In the genomic region with DNA sequence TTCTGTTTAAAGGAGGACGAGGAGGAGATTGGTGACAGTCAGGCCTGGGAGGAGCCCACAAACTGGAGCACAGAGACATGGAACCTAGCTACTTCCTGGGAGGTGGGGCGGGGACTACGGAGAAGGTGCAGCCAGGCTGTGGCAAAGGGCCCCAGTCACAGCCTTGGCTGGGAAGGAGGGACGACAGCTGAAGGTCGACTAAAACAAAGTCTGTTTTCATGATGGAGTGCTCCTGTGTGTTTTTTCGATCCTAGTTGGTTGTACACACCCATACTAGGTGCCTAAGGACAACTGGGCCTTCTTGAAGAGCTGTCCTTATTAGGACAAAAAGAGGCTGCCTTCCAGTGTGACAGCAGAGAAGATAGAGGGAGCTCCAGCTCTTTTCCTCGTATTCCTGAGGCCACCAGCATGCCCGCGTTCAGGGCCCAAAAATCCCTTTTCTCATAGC, we compare ENCODE assay signal across 8 cellular contexts. TPM values are rescaled to one million over a fixed set of nuclear protein-coding genes. Genes with fewer than 3 reads are reported as not detected.
DNase-seq lines count a peak whose midpoint lies in the region; ATAC-seq and TF ChIP-seq lines count a peak whose summit lies in the region.

No MANE protein-coding gene starts in this region.

- no peak overlapping the region for H3K4me3 Mint-ChIP-seq in activated T-cell treated with anti-CD3 and anti-CD28 coated beads, Interleukin-2, amount 50 U/mL, for 24 hours
- H3K4me3 Mint-ChIP-seq in activated B cell treated with CpG ODN at 0.5 μM for 24 hours: peak overlapping the region; percentile 12

- no peaks in the 10 kb centered on the region for H3K9me3 ChIP-seq in tibial artery

- peaks cover 0 to 70% (median 32%) of the 10 kb centered on the region in 4 donors for H3K4me1 ChIP-seq in tibial artery

- H3K4me3 ChIP-seq in tibial artery: peak overlapping the region; percentile 87 to 99

- H3K4me1 Mint-ChIP-seq in activated T-cell treated with anti-CD3 and anti-CD28 coated beads, Interleukin-2, amount 50 U/mL, for 24 hours (ENCODE audit: low read depth): peaks cover 84% of the 10 kb centered on the region
- H3K4me1 Mint-ChIP-seq in activated B cell treated with CpG ODN at 0.5 μM for 24 hours: peaks cover 75% of the 10 kb centered on the region

- H3K27ac ChIP-seq in tibial artery: peak overlapping the region; percentile 99 to 100

- H3K27ac Mint-ChIP-seq in activated T-cell treated with anti-CD3 and anti-CD28 coated beads, Interleukin-2, amount 50 U/mL, for 24 hours: peak overlapping the region; percentile 67
- peak overlapping the region; percentile 24 for H3K27ac Mint-ChIP-seq in activated B cell treated with CpG ODN at 0.5 μM for 24 hours

- intact Hi-C loops in activated B cell treated with CpG ODN at 0.5 μM for 24 hours (cut with micrococcal nuclease) (no loop called here), tibial artery (cut with DNase I; ENCODE audit: low total_unique reads) (loop anchor here (5.0 kb wide), 1 partner anchor 36 kb away; no protein-coding TSS in a partner anchor)

- peaks cover 3% of the 10 kb centered on the region for H3K27me3 Mint-ChIP-seq in activated T-cell treated with anti-CD3 and anti-CD28 coated beads, Interleukin-2, amount 50 U/mL, for 24 hours
- H3K27me3 Mint-ChIP-seq in activated B cell treated with CpG ODN at 0.5 μM for 24 hours: peaks cover 5% of the 10 kb centered on the region

- no peaks in the 10 kb centered on the region for H3K9me3 Mint-ChIP-seq in activated T-cell treated with anti-CD3 and anti-CD28 coated beads, Interleukin-2, amount 50 U/mL, for 24 hours
- no peaks in the 10 kb centered on the region for H3K9me3 Mint-ChIP-seq in activated B cell treated with CpG ODN at 0.5 μM for 24 hours

- ATAC-seq in activated B cell treated with CpG ODN at 0.5 μM for 24 hours (ENCODE audit: low read depth): no peak
- ATAC-seq in HG03520 (IDR thresholded peaks at IDR 0.05; ENCODE audit: unreplicated experiment): no peak
- no peak for ATAC-seq in GM21360 (IDR thresholded peaks at IDR 0.05; ENCODE audit: unreplicated experiment)

- no peaks in the 10 kb centered on the region for H3K27me3 ChIP-seq in tibial artery

- CTCF ChIA-PET in activated B cell treated with CpG ODN at 0.5 μM for 24 hours (lab: Charles Lee): interaction anchor here (0.6 to 12.0 kb wide), 5 partner anchors 34 to 57 kb away, joined by 3 to 127 read pairs (median 5); a partner anchor contains a TSS

- H3K36me3 ChIP-seq in tibial artery: peaks cover 15 to 35% (median 21%) of the 10 kb centered on the region in 3 donors

- POLR2A ChIA-PET in activated B cell treated with CpG ODN at 0.5 μM for 24 hours (lab: Charles Lee): interaction anchor here (1.4 to 1.8 kb wide), 5 partner anchors 15 to 72 kb away, joined by 3 to 6 read pairs (median 5); a partner anchor contains a TSS

- TF ChIP-seq CTCF in activated B cell treated with CpG ODN at 0.5 μM for 24 hours (IDR thresholded peaks at IDR 0.05) (no peak), tibial artery (IDR thresholded peaks at IDR 0.05) (peak in 1 of 2 experiments; percentile 67)

- no peak for DNase-seq in activated T-cell treated with anti-CD3 and anti-CD28 coated beads, Interleukin-2, amount 50 U/mL, for 24 hours
- DNase-seq in activated T-cell treated with anti-CD3 and anti-CD28 coated beads, Interleukin-2, amount 50 U/mL, for 1 hour: no peak
- DNase-seq in activated B cell treated with CpG ODN at 0.5 μM for 24 hours (no peak), inferior parietal cortex (ENCODE audit: extremely low spot score) (peak; percentile 38), tibial artery (peak; percentile 34 to 74), LoVo (ENCODE audit: low spot score) (no peak)

- peaks cover 49% of the 10 kb centered on the region for H3K36me3 Mint-ChIP-seq in activated T-cell treated with anti-CD3 and anti-CD28 coated beads, Interleukin-2, amount 50 U/mL, for 24 hours (ENCODE audit: low read depth)
- peaks cover 33% of the 10 kb centered on the region for H3K36me3 Mint-ChIP-seq in activated B cell treated with CpG ODN at 0.5 μM for 24 hours (ENCODE audit: low read depth)

RNA-seq across cellular contexts. Expression of a gene that starts 2.9 kb away (rescaled TPM):
- 32.5 and 34.5 TPM in 2 replicates for total RNA-seq in activated B cell treated with CpG ODN at 0.5 μM for 24 hours

RNA-seq across cellular contexts. Expression of a gene that starts 3.2 kb away (rescaled TPM):
- total RNA-seq in activated B cell treated with CpG ODN at 0.5 μM for 24 hours: 8,247 and 9,516 TPM in 2 replicates

RNA-seq across cellular contexts. Expression of a gene that starts 4.0 kb away (rescaled TPM):
- total RNA-seq in activated B cell treated with CpG ODN at 0.5 μM for 24 hours: 0.59 and 0.89 TPM in 2 replicates

RNA-seq across cellular contexts. Expression of a gene that starts 10.3 kb away (rescaled TPM):
- total RNA-seq in activated B cell treated with CpG ODN at 0.5 μM for 24 hours: 27.5 and 28.0 TPM in 2 replicates

RNA-seq across cellular contexts. Expression of a gene that starts 12.7 kb away (rescaled TPM):
- 0.86 TPM in 1 of 2 replicates, not detected in the other for total RNA-seq in activated B cell treated with CpG ODN at 0.5 μM for 24 hours

Comparison
In these comparisons a context has a peak if more than half of its experiments do, and no peak if none do; other contexts are left out.
1. DNase-seq: peak in inferior parietal cortex (single experiment) and tibial artery (2 of 2); none in activated T-cell treated with anti-CD3 and anti-CD28 coated beads, Interleukin-2, amount 50 U/mL, for 24 hours (single experiment), activated T-cell treated with anti-CD3 and anti-CD28 coated beads, Interleukin-2, amount 50 U/mL, for 1 hour (single experiment), activated B cell treated with CpG ODN at 0.5 μM for 24 hours (single experiment) and LoVo (single experiment).